In the genomic region with DNA sequence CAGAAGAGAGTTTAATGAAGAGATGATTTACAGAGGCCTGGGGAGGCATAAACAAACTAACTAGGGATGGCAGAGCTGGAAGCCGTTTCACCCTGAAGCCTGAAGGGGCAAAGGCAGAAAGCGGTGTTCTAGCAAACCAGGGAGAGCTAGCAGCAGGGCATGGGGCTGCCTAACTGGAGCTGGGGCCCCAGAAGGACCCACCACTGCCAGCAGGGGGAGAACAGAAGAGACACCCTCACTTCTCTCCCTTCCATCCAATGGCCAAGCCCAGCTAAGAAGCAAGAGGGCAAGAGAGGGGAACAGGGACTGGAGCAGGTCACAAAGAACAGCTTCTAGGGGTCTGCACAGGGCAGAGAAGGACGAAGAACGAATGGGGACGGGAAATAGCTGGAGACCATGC, we compare ENCODE assay signal across 8 cellular contexts.
DNase-seq lines count a peak whose midpoint lies in the region; ATAC-seq and TF ChIP-seq lines count a peak whose summit lies in the region.

No MANE protein-coding gene starts in this region.

- no peak overlapping the region for H3K27ac ChIP-seq in OCI-LY3 (ENCODE audit: low read length)

- H3K4me1 ChIP-seq in OCI-LY3 (ENCODE audit: low read length): peaks cover 44% of the 10 kb centered on the region

- H3K4me2 ChIP-seq in OCI-LY3 (ENCODE audit: low read length): peak overlapping the region; percentile 74

- H4K20me1 ChIP-seq in OCI-LY3 (ENCODE audit: insufficient read depth, low read length): no peaks in the 10 kb centered on the region

- H3K9ac ChIP-seq in OCI-LY3 (ENCODE audit: low read length): no peak overlapping the region

- peak; percentile 16 for DNase-seq in ACHN
- DNase-seq in GM06990 (ENCODE audit: extremely low read depth, insufficient read length): no peak
- DNase-seq in epithelial cell of esophagus (ENCODE audit: low read depth): no peak
- no peak for DNase-seq in omental fat pad (ENCODE audit: low spot score)
- DNase-seq in H4 (ENCODE audit: low spot score): no peak

- TF ChIP-seq CTCF in GM06990 (IDR thresholded peaks at IDR 0.05; ENCODE audit: insufficient read depth, low read length, poor library complexity, severe bottlenecking) (peak; percentile 50), OCI-LY3 (IDR thresholded peaks at IDR 0.05; ENCODE audit: low read depth, low read length) (peak; percentile 48), epithelial cell of esophagus (IDR thresholded peaks at IDR 0.05; ENCODE audit: insufficient read depth, low read depth, low read length, missing control alignments) (peak; percentile 27), omental fat pad (IDR thresholded peaks at IDR 0.05) (no peak)

- H2AFZ ChIP-seq in OCI-LY3 (ENCODE audit: low read depth, low read length): 0 out of 2 replicates have a peak overlapping the region, but pooled peaks have one; percentile 96

- H3K79me2 ChIP-seq in OCI-LY3 (ENCODE audit: low read length): no peaks in the 10 kb centered on the region

- H3K4me3 ChIP-seq in GM06990 (replicated peaks; ENCODE audit: low read depth, low read length) (no peak overlapping the region), OCI-LY3 (ENCODE audit: low read length) (no peak overlapping the region), epithelial cell of esophagus (ENCODE audit: low read length) (no peak overlapping the region)

- H3K36me3 ChIP-seq in GM06990 (ENCODE audit: control insufficient read depth, insufficient read depth, low read length) (no peaks in the 10 kb centered on the region), OCI-LY3 (replicated peaks; ENCODE audit: low read depth, low read length) (no peaks in the 10 kb centered on the region)

- in situ Hi-C loops in ACHN (cut with HindIII; ENCODE audit: low pct_ligation_motif_present, low pct_unique_long_range_greater_than_20kb, low sequenced_read_pairs): loop anchor here (25.0 kb wide), 1 partner anchor 350 kb away; no protein-coding TSS in a partner anchor

- H3K9me3 ChIP-seq in OCI-LY3 (ENCODE audit: insufficient read depth, low read length): no peaks in the 10 kb centered on the region

- ATAC-seq in HG02870 (IDR thresholded peaks at IDR 0.05; ENCODE audit: unreplicated experiment) (no peak), omental fat pad (ENCODE audit: low FRiP score) (no peak), HG02763 (IDR thresholded peaks at IDR 0.05; ENCODE audit: unreplicated experiment) (no peak)

- no peaks in the 10 kb centered on the region for H3K27me3 ChIP-seq in GM06990 (replicated peaks; ENCODE audit: control insufficient read depth, insufficient read depth, low read length)
- no peaks in the 10 kb centered on the region for H3K27me3 ChIP-seq in OCI-LY3 (ENCODE audit: low read depth, low read length)

Comparison
In these comparisons a context has a peak if more than half of its experiments do, and no peak if none do; other contexts are left out.
1. CTCF ChIP-seq: peak in GM06990 (single experiment), OCI-LY3 (single experiment) and epithelial cell of esophagus (single experiment); none in omental fat pad (0 of 3).